8 cellular contexts compared by ENCODE assay signal in the genomic region with DNA sequence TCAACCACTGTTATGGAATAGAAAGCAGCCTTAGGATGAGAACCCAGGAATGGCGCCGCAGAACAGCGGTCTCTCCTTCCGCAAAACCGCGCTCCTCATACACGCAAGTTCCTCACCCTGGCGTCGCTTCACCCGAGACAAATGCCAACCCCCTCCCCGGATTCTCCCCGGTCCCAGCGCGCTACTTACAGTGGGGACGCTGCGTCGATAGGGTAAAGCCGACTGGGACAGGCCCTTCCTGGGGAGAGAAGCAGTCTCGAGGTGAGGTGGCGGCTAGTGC. TPM values are rescaled to one million over a fixed set of nuclear protein-coding genes. Genes with fewer than 3 reads are reported as not detected.
DNase-seq lines count a peak whose midpoint lies in the region; ATAC-seq, FAIRE-seq and TF ChIP-seq lines count a peak whose summit lies in the region.

No MANE protein-coding gene starts in this region.

- peak overlapping the region; percentile 95 for H3K4me3 ChIP-seq in A549

- no peak for TF ChIP-seq EP300 in A549 (IDR thresholded peaks at IDR 0.05)

- H3K4me1 ChIP-seq in A549 = peaks cover 26% of the 10 kb centered on the region

- H3K4me2 ChIP-seq in A549 = peak overlapping the region; percentile 94

- ATAC-seq in A549 = peak in 1 of 2 experiments; percentile 30; a peak in 3 of 6 replicates
- ATAC-seq in GM19025 (IDR thresholded peaks at IDR 0.05; ENCODE audit: low read depth, unreplicated experiment) = peak; percentile 3
- ATAC-seq in HG03432 (IDR thresholded peaks at IDR 0.05; ENCODE audit: unreplicated experiment) = peak; percentile 14

- peaks cover 2 to 5% (median 5%) of the 10 kb centered on the region in 3 donors for H3K27me3 Mint-ChIP-seq in immature natural killer cell (ENCODE audit: low read depth in 3 of 3)

- no peaks in the 10 kb centered on the region for H3K9me3 ChIP-seq in A549

- H3K27ac ChIP-seq in A549 = peak overlapping the region; percentile 96 to 99
- peak overlapping the region; percentile 87 for H3K27ac ChIP-seq in angular gyrus (ENCODE audit: low read depth, low read length)
- H3K27ac ChIP-seq in substantia nigra (ENCODE audit: low read depth, low read length, poor library complexity, severe bottlenecking) = peak overlapping the region; percentile 85

- CTCF ChIA-PET in A549 (lab: Yijun Ruan, JAX) = interaction anchor here (3.5 kb wide), 1 partner anchor 13 kb away, joined by 23 read pairs; no protein-coding TSS in a partner anchor

- H3K4me3 Mint-ChIP-seq in immature natural killer cell = peak overlapping the region; percentile 91 to 99 (median 99)

- POLR2A ChIA-PET in A549 (lab: Yijun Ruan, JAX) = interaction anchor here (0.6 to 3.5 kb wide), 15 partner anchors 10 to 1619 kb away, joined by 3 to 37 read pairs (median 5); partner anchors contain the start of genes PIK3C2A and PLEKHA7

- H3K9me3 Mint-ChIP-seq in immature natural killer cell = no peaks in the 10 kb centered on the region

- peak in 1 of 2 experiments; percentile 15 for DNase-seq in A549 (ENCODE audit: low read depth in 1 of 2, low spot score in 1 of 2)
- DNase-seq in immature natural killer cell = no peak
- peak in 2 of 49 donors; percentile 38 to 61 for DNase-seq in substantia nigra (lab: John Stamatoyannopoulos, UW)
- no peak for DNase-seq in NCI-H774 (lab: John Stamatoyannopoulos, UW)
- DNase-seq in activated CD4-positive, alpha-beta T cell treated with anti-CD3 and anti-CD28 coated beads, Interleukin-2, amount 50 U/mL, for 1 hour = no peak

- no peak for TF ChIP-seq RAD21 in A549 (conservative IDR thresholded peaks at IDR 0.05 in 1 of 2, IDR thresholded peaks at IDR 0.05 in 1 of 2)

- H3K36me3 Mint-ChIP-seq in immature natural killer cell = peaks cover 10 to 21% (median 19%) of the 10 kb centered on the region in 3 donors

- peak overlapping the region; percentile 93 to 99 (median 96) for H3K27ac Mint-ChIP-seq in immature natural killer cell

- no peak for TF ChIP-seq POLR2A in A549 (IDR thresholded peaks at IDR 0.05; ENCODE audit: low read length)

- FAIRE-seq in A549 (lab: Jason Lieb, UNC) = no peak

- H3K4me1 Mint-ChIP-seq in immature natural killer cell = peaks cover 42 to 51% of the 10 kb centered on the region in 2 donors

- no peak for TF ChIP-seq CTCF in A549 (IDR thresholded peaks at IDR 0.05)

- WGBS in A549 (ENCODE audit: missing lambda C conversion rate) = 2% methylated on average over 19 of the region's 20 CpGs

TF ChIP-seq in A549, 52 proteins besides CTCF, POLR2A, EP300 and RAD21:
- TF ChIP-seq TP53 (CRISPR knock-in tag; IDR thresholded peaks at IDR 0.05) = peak; percentile 44; the same call in 1 of the 2 replicates
- TF ChIP-seq HEYL (CRISPR knock-in tag; IDR thresholded peaks at IDR 0.05) = no peak

RNA-seq across cellular contexts. Expression of gene RPS13, which starts 0.3 kb away (rescaled TPM):
- polyA plus RNA-seq in A549 (2011; rRNA removed) (943 and 1,343 TPM in 2 replicates), A549 (2017; fragmentation: RNase III; extraction: RNeasy Plus Mini Kit Qiagen cat#74134 plus additional on column Dnase treatment) (2,084 to 2,209 TPM (median 2,182 TPM) in 3 replicates), immature natural killer cell (1,000 to 10,000 TPM in 1 of 3 donors, 100 to 1,000 TPM in 2; 720 to 1,050 (median 777) TPM)
- polyA plus RNA-seq in A549 (2012; cell fraction: cytosol; rRNA removed) = 759 and 944 TPM in 2 replicates
- polyA plus RNA-seq in A549 (2012; cell fraction: nucleus; rRNA removed) = 318 and 521 TPM in 2 replicates
- 474 and 636 TPM in 2 replicates for polyA minus RNA-seq in A549 (2011; rRNA and poly(A)+ RNA removed)
